15 cellular contexts compared by ENCODE assay signal in the genomic region with DNA sequence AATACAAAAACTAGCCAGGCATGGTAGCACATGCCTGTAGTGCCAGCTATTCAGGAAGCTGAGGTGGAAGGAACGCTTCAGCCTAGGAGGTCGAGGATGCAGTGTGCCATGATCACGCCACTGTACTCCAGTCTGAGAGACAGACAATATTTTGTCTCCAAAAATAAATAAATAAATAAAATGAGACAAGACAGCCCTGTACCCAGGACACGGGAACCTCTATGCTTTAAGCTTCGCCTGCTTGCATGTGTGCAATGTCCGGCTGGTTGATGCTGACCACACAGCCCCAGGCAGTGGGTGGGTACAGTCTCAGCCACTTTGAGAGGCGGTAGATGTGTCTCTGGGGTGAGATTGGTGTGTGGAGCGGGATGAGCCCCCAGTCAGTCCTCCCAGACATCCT. TPM values are rescaled to one million over a fixed set of nuclear protein-coding genes. Genes with fewer than 3 reads are reported as not detected.
DNase-seq lines count a peak whose midpoint lies in the region; ATAC-seq, FAIRE-seq and TF ChIP-seq lines count a peak whose summit lies in the region.
"Had no signal": no experiment of that assay in that cellular context is flagged by ENCODE, and none has a peak within 500 bp of the region (broad histone marks: within the 10 kb centered on the region; RNA-seq: fewer than 3 reads in every experiment).

No MANE protein-coding gene starts in this region.

- no peaks in the 10 kb centered on the region for H4K20me1 ChIP-seq in Karpas-422 (ENCODE audit: insufficient read depth, low read depth, low read length)
- H4K20me1 ChIP-seq in astrocyte (ENCODE audit: insufficient read depth, low read length) = no peaks in the 10 kb centered on the region

- no peaks in the 10 kb centered on the region for H3K36me3 Mint-ChIP-seq in astrocyte (ENCODE audit: low read depth, unreplicated experiment)
- H3K36me3 Mint-ChIP-seq in naive thymus-derived CD8-positive, alpha-beta T cell = no peaks in the 10 kb centered on the region
- no peaks in the 10 kb centered on the region for H3K36me3 Mint-ChIP-seq in naive thymus-derived CD4-positive, alpha-beta T cell
- H3K36me3 Mint-ChIP-seq: CD8-positive, alpha-beta memory T cell had no signal

- H3K9me3 ChIP-seq in Karpas-422 (ENCODE audit: low read length) (no peaks in the 10 kb centered on the region), astrocyte (ENCODE audit: insufficient read depth, low read depth, low read length) (no peaks in the 10 kb centered on the region)
- no peaks in the 10 kb centered on the region for H3K9me3 ChIP-seq in naive thymus-derived CD4-positive, alpha-beta T cell (ENCODE audit: control insufficient read depth in 2 of 3, low read length in 3 of 3)
- H3K9me3 ChIP-seq: BE2C, Caco-2 had no signal

- H3K4me3 ChIP-seq in Karpas-422 (ENCODE audit: low read length) (no peak overlapping the region), astrocyte (ENCODE audit: insufficient read depth, low read depth, low read length) (no peak overlapping the region)
- no peak overlapping the region for H3K4me3 ChIP-seq in naive thymus-derived CD4-positive, alpha-beta T cell (ENCODE audit: low read length)
- H3K4me3 ChIP-seq: GM23338 had no signal

- CTCF ChIA-PET in naive thymus-derived CD4-positive, alpha-beta T cell (lab: Charles Lee) = interaction anchor here (1.6 kb wide), 1 partner anchor 9 kb away, joined by 7 read pairs; no protein-coding TSS in a partner anchor

- ATAC-seq in naive thymus-derived CD8-positive, alpha-beta T cell = no peak
- no peak for ATAC-seq in naive thymus-derived CD4-positive, alpha-beta T cell
- ATAC-seq: GM23338 had no signal

- H3K4me3 Mint-ChIP-seq in astrocyte (ENCODE audit: unreplicated experiment) = no peak overlapping the region
- no peak overlapping the region for H3K4me3 Mint-ChIP-seq in naive thymus-derived CD8-positive, alpha-beta T cell
- no peak overlapping the region for H3K4me3 Mint-ChIP-seq in naive thymus-derived CD4-positive, alpha-beta T cell
- H3K4me3 Mint-ChIP-seq: GM23338, H9 had no signal

- peaks cover 7% of the 10 kb centered on the region for H3K27me3 Mint-ChIP-seq in astrocyte (ENCODE audit: low read depth, unreplicated experiment)
- H3K27me3 Mint-ChIP-seq in naive thymus-derived CD8-positive, alpha-beta T cell = no peaks in the 10 kb centered on the region
- H3K27me3 Mint-ChIP-seq in naive thymus-derived CD4-positive, alpha-beta T cell = no peaks in the 10 kb centered on the region

- H2AFZ ChIP-seq in Karpas-422 (ENCODE audit: low read length) (no peak overlapping the region), astrocyte (ENCODE audit: low read depth, low read length) (no peak overlapping the region)
- H2AFZ ChIP-seq: GM23338 had no signal

- H3K9ac ChIP-seq in Karpas-422 (ENCODE audit: low read length) (no peak overlapping the region; the same call in 1 of the 2 replicates), astrocyte (ENCODE audit: low read length) (no peak overlapping the region)

- H3K4me2 ChIP-seq in Karpas-422 (ENCODE audit: low read depth, low read length, poor library complexity, severe bottlenecking) = no peak overlapping the region
- H3K4me2 ChIP-seq in astrocyte (ENCODE audit: low read length) = no peak overlapping the region
- H3K4me2 ChIP-seq: GM23338 had no signal

- H3K79me2 ChIP-seq in Karpas-422 (ENCODE audit: low read length) = no peaks in the 10 kb centered on the region
- H3K79me2 ChIP-seq in astrocyte (ENCODE audit: insufficient read depth, low read length) = no peaks in the 10 kb centered on the region

- DNase-seq in Karpas-422 = no peak
- no peak for DNase-seq in astrocyte (ENCODE audit: low read depth)
- DNase-seq in foreskin melanocyte = peak; percentile 68
- DNase-seq in naive thymus-derived CD8-positive, alpha-beta T cell = no peak
- DNase-seq in GOT3 (lab: John Stamatoyannopoulos, UW) = no peak
- no peak for DNase-seq in naive thymus-derived CD4-positive, alpha-beta T cell
- no peak for DNase-seq in anterior cingulate cortex (lab: John Stamatoyannopoulos, UW)
- DNase-seq: BE2C; Caco-2; CD8-positive, alpha-beta memory T cell; DMS53; H9 had no signal

- H3K9me2 ChIP-seq in Karpas-422 (replicated peaks; ENCODE audit: insufficient read depth, low read length) = no peaks in the 10 kb centered on the region

- H3K36me3 ChIP-seq in Karpas-422 (ENCODE audit: insufficient read depth, low read length) (no peaks in the 10 kb centered on the region), astrocyte (ENCODE audit: insufficient read depth, low read length) (no peaks in the 10 kb centered on the region)
- H3K36me3 ChIP-seq in naive thymus-derived CD4-positive, alpha-beta T cell (ENCODE audit: control insufficient read depth in 2 of 3, insufficient read depth in 3 of 3, low read length in 3 of 3) = no peaks in the 10 kb centered on the region
- H3K36me3 ChIP-seq: BE2C had no signal

- no peak for FAIRE-seq in astrocyte (lab: Jason Lieb, UNC)
- FAIRE-seq: A204.1 had no signal

- peaks cover 66% of the 10 kb centered on the region for H3K4me1 ChIP-seq in Karpas-422 (ENCODE audit: low read length)
- H3K4me1 ChIP-seq in astrocyte (ENCODE audit: insufficient read depth, low read length) = no peaks in the 10 kb centered on the region
- no peaks in the 10 kb centered on the region for H3K4me1 ChIP-seq in naive thymus-derived CD4-positive, alpha-beta T cell (ENCODE audit: control insufficient read depth in 2 of 2, insufficient read depth in 2 of 2, low read length in 2 of 2)
- H3K4me1 ChIP-seq: BE2C, Caco-2 had no signal

- POLR2A ChIA-PET in naive thymus-derived CD8-positive, alpha-beta T cell (lab: Charles Lee) = interaction anchor here (0.5 kb wide), 1 partner anchor 8 kb away, joined by 3 read pairs; no protein-coding TSS in a partner anchor
- POLR2A ChIA-PET in naive thymus-derived CD4-positive, alpha-beta T cell (lab: Charles Lee) = interaction anchor here (1.4 kb wide), 1 partner anchor 8 kb away, joined by 5 read pairs; no protein-coding TSS in a partner anchor

- H3K9me3 Mint-ChIP-seq in astrocyte (ENCODE audit: unreplicated experiment) = peaks cover 2% of the 10 kb centered on the region
- H3K9me3 Mint-ChIP-seq in naive thymus-derived CD8-positive, alpha-beta T cell = no peaks in the 10 kb centered on the region
- H3K9me3 Mint-ChIP-seq in naive thymus-derived CD4-positive, alpha-beta T cell = no peaks in the 10 kb centered on the region
- H3K9me3 Mint-ChIP-seq: CD8-positive, alpha-beta memory T cell; GM23338; H9 had no signal

- H3K27ac ChIP-seq in Karpas-422 (ENCODE audit: low read length) (peak overlapping the region; percentile 97), astrocyte (ENCODE audit: low read depth, low read length) (no peak overlapping the region)
- H3K27ac ChIP-seq in naive thymus-derived CD4-positive, alpha-beta T cell (ENCODE audit: low read depth, low read length) = no peak overlapping the region

- no peaks in the 10 kb centered on the region for H3K27me3 ChIP-seq in Karpas-422 (ENCODE audit: low read length)
- no peaks in the 10 kb centered on the region for H3K27me3 ChIP-seq in astrocyte (ENCODE audit: insufficient read depth, low read length)
- no peaks in the 10 kb centered on the region for H3K27me3 ChIP-seq in naive thymus-derived CD4-positive, alpha-beta T cell (ENCODE audit: control insufficient read depth in 2 of 2, insufficient read depth in 2 of 2, low read length in 2 of 2)
- H3K27me3 ChIP-seq: BE2C had no signal

- TF ChIP-seq CTCF in astrocyte (IDR thresholded peaks at IDR 0.05; ENCODE audit: insufficient read depth, low read depth, low read length) = no peak

- intact Hi-C loops in naive thymus-derived CD4-positive, alpha-beta T cell (cut with micrococcal nuclease) = no loop called here

- H3K4me1 Mint-ChIP-seq in astrocyte (ENCODE audit: low read depth, unreplicated experiment) = no peaks in the 10 kb centered on the region
- H3K4me1 Mint-ChIP-seq in naive thymus-derived CD8-positive, alpha-beta T cell = peaks cover 0 to 34% (median under 1%) of the 10 kb centered on the region in 4 donors
- peaks cover 0 to 5% (median 0%) of the 10 kb centered on the region in 7 donors for H3K4me1 Mint-ChIP-seq in naive thymus-derived CD4-positive, alpha-beta T cell
- H3K4me1 Mint-ChIP-seq: CD8-positive, alpha-beta memory T cell had no signal

- peak overlapping the region; percentile 7 for H3K27ac Mint-ChIP-seq in astrocyte (ENCODE audit: unreplicated experiment)
- no peak overlapping the region for H3K27ac Mint-ChIP-seq in naive thymus-derived CD8-positive, alpha-beta T cell
- H3K27ac Mint-ChIP-seq in naive thymus-derived CD4-positive, alpha-beta T cell = no peak overlapping the region
- H3K27ac Mint-ChIP-seq: GM23338 had no signal

RNA-seq across cellular contexts. Expression of a gene that starts 52.0 kb away (rescaled TPM):
- total RNA-seq in Karpas-422 (2014; rRNA removed; shearing (Covaris generic); ENCODE audit: low replicate concordance) = 59.6 and 80.0 TPM in 2 replicates
- not detected in 2 replicates for total RNA-seq in astrocyte
- total RNA-seq in naive thymus-derived CD8-positive, alpha-beta T cell = 1 to 10 TPM; 5.7 to 5.9 TPM
- polyA plus RNA-seq in naive thymus-derived CD8-positive, alpha-beta T cell = under 1 TPM in 2 of 3 donors, not detected in 1; 0.30 to 0.44 TPM
- 100 to 1,000 TPM in 1 of 5 experiments, 10 to 100 TPM in 1, 1 to 10 TPM in 2, not detected in 1; 4.2 to 187 (median 13.8) TPM for total RNA-seq in naive thymus-derived CD4-positive, alpha-beta T cell
- under 1 TPM; 0.26 to 0.53 TPM for polyA plus RNA-seq in naive thymus-derived CD4-positive, alpha-beta T cell
- total RNA-seq: Caco-2, Daoy, GM23338, H9 had no signal
- polyA plus RNA-seq: CD8-positive, alpha-beta memory T cell; GM23338 had no signal
